ENCODE assay signal across 1 cellular context in the genomic region with DNA sequence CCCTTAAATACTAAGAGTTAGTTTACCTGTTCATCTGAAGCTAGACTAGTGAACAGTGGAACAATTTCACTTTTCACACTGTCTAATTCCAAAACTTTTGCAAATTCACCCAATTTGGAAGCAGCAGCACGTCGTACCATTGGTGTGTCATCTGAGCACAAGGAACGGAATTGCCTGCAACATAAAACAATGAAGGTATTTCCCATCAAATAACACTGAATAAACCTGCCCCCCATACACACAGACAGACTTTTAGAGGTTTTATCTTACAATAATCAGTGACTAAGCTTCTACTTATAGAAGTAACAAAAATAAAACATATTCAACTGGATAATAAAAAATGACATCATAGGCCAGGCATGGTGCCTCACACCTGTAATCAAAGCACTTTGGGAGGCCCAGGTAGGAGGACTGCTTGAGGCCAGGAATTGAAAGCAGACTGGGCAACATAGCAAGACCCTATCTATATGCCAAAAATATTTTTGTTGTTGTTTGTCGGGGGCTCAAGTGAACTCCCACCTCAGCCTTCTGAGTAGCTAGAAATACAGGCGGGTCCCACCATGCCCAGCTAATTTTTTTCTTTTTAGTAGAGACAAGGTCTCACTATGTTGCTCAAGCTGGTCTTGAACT.
TF ChIP-seq lines count a peak whose summit lies in the region.

No MANE protein-coding gene starts in this region.

TF ChIP-seq in endothelial cell of umbilical vein, 7 proteins besides CTCF, POLR2A, EP300 and RAD21:
- TF ChIP-seq JUN (IDR thresholded peaks at IDR 0.05; ENCODE audit: borderline replicate concordance, insufficient read depth, insufficient read length, low read depth) (peak; percentile 51), EZH2 (IDR thresholded peaks at IDR 0.05; ENCODE audit: borderline replicate concordance, low read depth, low read length, severe bottlenecking) (no peak)
